Comparison of ENCODE assay signal across 8 cellular contexts in the genomic region with DNA sequence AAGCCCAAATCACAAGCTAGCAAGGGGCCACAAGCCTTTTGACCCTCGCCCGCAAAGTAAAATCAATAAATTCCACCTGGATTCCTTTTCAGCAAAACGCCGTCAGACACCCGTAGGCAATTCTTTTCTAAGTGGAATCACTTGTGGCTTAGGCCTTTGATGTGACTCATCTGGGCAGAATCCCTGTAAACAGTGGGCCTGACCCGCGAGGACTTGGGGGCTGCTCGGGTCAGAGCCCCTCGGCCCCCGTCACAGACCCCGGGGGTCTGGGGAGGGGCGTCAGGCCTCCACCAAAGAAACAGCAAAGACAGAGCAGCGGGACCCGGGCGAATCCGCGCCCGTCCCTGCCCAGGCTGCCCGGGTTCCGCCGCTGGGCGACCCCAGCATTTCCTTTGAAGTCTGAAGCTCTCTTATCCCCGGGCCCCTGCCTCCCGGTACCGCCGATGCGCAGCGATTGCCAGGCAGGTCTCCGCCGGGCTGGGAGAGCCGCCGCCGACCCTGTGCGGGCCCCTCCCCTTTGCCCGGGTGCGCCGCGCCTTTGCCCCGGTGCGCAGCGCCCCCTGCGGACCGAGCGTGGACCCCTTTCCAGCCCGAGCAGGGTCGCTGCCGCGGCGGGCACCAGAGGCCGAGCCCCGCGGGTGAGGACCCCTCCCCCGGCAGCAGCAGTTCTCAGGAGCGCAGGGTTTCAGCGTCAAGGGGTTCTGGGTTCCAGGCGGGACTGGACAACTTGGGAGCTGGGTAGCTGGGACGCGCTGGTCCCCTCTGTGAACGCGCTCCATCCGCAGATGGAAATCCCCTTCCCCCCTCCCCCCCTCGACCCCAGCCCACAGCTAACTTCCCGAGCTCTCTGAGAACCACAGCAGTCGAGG.
DNase-seq lines count a peak whose midpoint lies in the region; ATAC-seq and TF ChIP-seq lines count a peak whose summit lies in the region.

No MANE protein-coding gene starts in this region.

- peak overlapping the region; percentile 96 for H3K4me2 ChIP-seq in smooth muscle cell

- peak overlapping the region; percentile 62 for H3K9ac ChIP-seq in smooth muscle cell (ENCODE audit: low read depth)

- peak; percentile 74 for TF ChIP-seq CTCF in smooth muscle cell (IDR thresholded peaks at IDR 0.05; ENCODE audit: borderline replicate concordance, insufficient read depth, poor library complexity, severe bottlenecking)

- H3F3A ChIP-seq in smooth muscle cell (ENCODE audit: low read depth), result no peaks in the 10 kb centered on the region

- H3K27me3 ChIP-seq in smooth muscle cell (ENCODE audit: low read depth), result peaks cover 3% of the 10 kb centered on the region

- peak overlapping the region; percentile 89 for H2AFZ ChIP-seq in smooth muscle cell (ENCODE audit: low read depth)

- WGBS in smooth muscle cell (ENCODE audit: low lambda C conversion rate), result 5% methylated on average over 58 of the region's 64 CpGs

- peak overlapping the region; percentile 35 for H3K27ac ChIP-seq in smooth muscle cell (ENCODE audit: low read depth)

- peaks cover 5% of the 10 kb centered on the region for H3K4me1 ChIP-seq in smooth muscle cell (ENCODE audit: low read depth)

- no peaks in the 10 kb centered on the region for H3K36me3 ChIP-seq in smooth muscle cell (ENCODE audit: low read depth)

- no peaks in the 10 kb centered on the region for H3K9me3 ChIP-seq in smooth muscle cell (replicated peaks; ENCODE audit: low read depth)

- ATAC-seq in GM18909 (IDR thresholded peaks at IDR 0.05; ENCODE audit: poor library complexity, unreplicated experiment) (no peak), HG03025 (IDR thresholded peaks at IDR 0.05; ENCODE audit: low FRiP score, unreplicated experiment) (no peak)

- peak overlapping the region; percentile 50 for H3K4me3 ChIP-seq in smooth muscle cell

- no peaks in the 10 kb centered on the region for H4K20me1 ChIP-seq in smooth muscle cell (ENCODE audit: low read depth)

- H3K79me2 ChIP-seq in smooth muscle cell (ENCODE audit: low read depth), result no peaks in the 10 kb centered on the region

- DNase-seq in activated gamma-delta T cell treated with Interleukin-2 at 50 U/mL for 16 hours, result peak; percentile 20
- DNase-seq in activated gamma-delta T cell (lab: John Stamatoyannopoulos, UW), result no peak
- peak; percentile 45 for DNase-seq in activated T-cell treated with anti-CD3 and anti-CD28 coated beads for 1 hour (ENCODE audit: low read depth)
- DNase-seq in germinal center (ENCODE audit: low spot score), result peak; percentile 58
- DNase-seq in smooth muscle cell (lab: John Stamatoyannopoulos, UW; ENCODE audit: unreplicated experiment), result no peak
- no peak for DNase-seq in putamen (ENCODE audit: low spot score)

Comparison
In these comparisons a context has a peak if more than half of its experiments do, and no peak if none do; other contexts are left out.
1. DNase-seq: peak in activated gamma-delta T cell treated with Interleukin-2 at 50 U/mL for 16 hours (single experiment), activated T-cell treated with anti-CD3 and anti-CD28 coated beads for 1 hour (single experiment) and germinal center (single experiment); none in activated gamma-delta T cell (single experiment), smooth muscle cell (single experiment) and putamen (single experiment).